Comparison of ENCODE assay signal across 1 cellular context in the genomic region with DNA sequence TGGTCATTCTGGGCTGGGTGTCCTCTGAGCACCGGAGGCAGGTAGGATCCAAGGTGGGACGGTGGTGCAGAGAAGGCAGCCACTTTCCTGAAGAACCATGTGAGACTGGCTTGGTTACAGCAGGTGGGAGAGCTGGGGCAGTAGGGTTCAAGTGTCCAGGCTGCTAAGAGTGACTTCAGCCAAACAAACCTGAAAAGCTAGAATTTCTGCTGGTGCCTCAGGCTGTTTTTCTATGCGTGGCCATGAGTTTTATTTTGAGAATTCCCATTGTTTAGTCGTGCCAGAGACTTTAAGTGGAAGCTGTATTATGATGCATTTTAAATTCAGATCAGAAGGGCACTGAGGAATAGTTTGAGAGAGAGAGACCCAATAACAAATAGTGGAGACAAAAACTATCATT.
TF ChIP-seq lines count a peak whose summit lies in the region.

No MANE protein-coding gene starts in this region.

TF ChIP-seq in IMR-90, 13 proteins besides CTCF, POLR2A, EP300 and RAD21:
- TF ChIP-seq MXI1 (IDR thresholded peaks at IDR 0.05; ENCODE audit: borderline replicate concordance, low read depth, low read length) (no peak), NFE2L2 (IDR thresholded peaks at IDR 0.05; ENCODE audit: low read depth, low read length) (no peak), BHLHE40 (IDR thresholded peaks at IDR 0.05; ENCODE audit: low read depth, low read length) (no peak), MAZ (IDR thresholded peaks at IDR 0.05; ENCODE audit: borderline replicate concordance, low read depth, low read length) (no peak), RCOR1 (IDR thresholded peaks at IDR 0.05; ENCODE audit: insufficient replicate concordance, low read length) (no peak), RFX5 (IDR thresholded peaks at IDR 0.05; ENCODE audit: low read depth, low read length) (no peak), SMC3 (IDR thresholded peaks at IDR 0.05; ENCODE audit: low read depth, low read length) (no peak), CHD1 (IDR thresholded peaks at IDR 0.05; ENCODE audit: low read depth, low read length) (no peak), MAFK (IDR thresholded peaks at IDR 0.05; ENCODE audit: low read depth, low read length) (no peak)
- TF ChIP-seq, protein P1, sequence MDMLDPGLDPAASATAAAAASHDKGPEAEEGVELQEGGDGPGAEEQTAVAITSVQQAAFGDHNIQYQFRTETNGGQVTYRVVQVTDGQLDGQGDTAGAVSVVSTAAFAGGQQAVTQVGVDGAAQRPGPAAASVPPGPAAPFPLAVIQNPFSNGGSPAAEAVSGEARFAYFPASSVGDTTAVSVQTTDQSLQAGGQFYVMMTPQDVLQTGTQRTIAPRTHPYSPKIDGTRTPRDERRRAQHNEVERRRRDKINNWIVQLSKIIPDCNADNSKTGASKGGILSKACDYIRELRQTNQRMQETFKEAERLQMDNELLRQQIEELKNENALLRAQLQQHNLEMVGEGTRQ (IDR thresholded peaks at IDR 0.05; ENCODE audit: low read depth, low read length): no peak
- TF ChIP-seq, protein P2, sequence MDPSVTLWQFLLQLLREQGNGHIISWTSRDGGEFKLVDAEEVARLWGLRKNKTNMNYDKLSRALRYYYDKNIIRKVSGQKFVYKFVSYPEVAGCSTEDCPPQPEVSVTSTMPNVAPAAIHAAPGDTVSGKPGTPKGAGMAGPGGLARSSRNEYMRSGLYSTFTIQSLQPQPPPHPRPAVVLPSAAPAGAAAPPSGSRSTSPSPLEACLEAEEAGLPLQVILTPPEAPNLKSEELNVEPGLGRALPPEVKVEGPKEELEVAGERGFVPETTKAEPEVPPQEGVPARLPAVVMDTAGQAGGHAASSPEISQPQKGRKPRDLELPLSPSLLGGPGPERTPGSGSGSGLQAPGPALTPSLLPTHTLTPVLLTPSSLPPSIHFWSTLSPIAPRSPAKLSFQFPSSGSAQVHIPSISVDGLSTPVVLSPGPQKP (IDR thresholded peaks at IDR 0.05; ENCODE audit: borderline replicate concordance, low read depth, low read length): no peak
